Comparison of ENCODE assay signal across 22 cellular contexts in genomic region chr3:33128706-33129105, GRCh38. TPM values are rescaled to one million over a fixed set of nuclear protein-coding genes. Genes with fewer than 3 reads are reported as not detected.
A peak's percentile ranks its signal among the peaks of the same experiment; 100 is the strongest.
DNase-seq lines count a peak whose midpoint lies in the region; ATAC-seq and TF ChIP-seq lines count a peak whose summit lies in the region.
"Had no signal": no experiment of that assay in that cellular context is flagged by ENCODE, and none has a peak within 500 bp of the region (broad histone marks: within the 10 kb centered on the region; RNA-seq: fewer than 3 reads in every experiment).

No MANE protein-coding gene starts in this region.

- TF ChIP-seq POLR2A in gastroesophageal sphincter (IDR thresholded peaks at IDR 0.05) = no peak

- no peak overlapping the region for H3K4me3 ChIP-seq in GM23248
- H3K4me3 ChIP-seq in RWPE2 (ENCODE audit: severe bottlenecking) = no peak overlapping the region
- H3K4me3 ChIP-seq in gastroesophageal sphincter = no peak overlapping the region
- H3K4me3 ChIP-seq in smooth muscle cell = no peak overlapping the region
- H3K4me3 ChIP-seq: BLaER1, esophagus muscularis mucosa, heart left ventricle, PC-9, SJCRH30 had no signal

- H3K9me2 ChIP-seq in GM23248 (ENCODE audit: insufficient read depth) = no peaks in the 10 kb centered on the region

- H3K9ac ChIP-seq in GM23248 = no peak overlapping the region
- no peak overlapping the region for H3K9ac ChIP-seq in smooth muscle cell (ENCODE audit: low read depth)
- H3K9ac ChIP-seq: BLaER1 had no signal

- 0 out of 2 replicates have a peak, but pooled peaks cover 7% of the 10 kb centered on the region for H3K79me2 ChIP-seq in GM23248 (ENCODE audit: insufficient read depth)
- no peaks in the 10 kb centered on the region for H3K79me2 ChIP-seq in smooth muscle cell (ENCODE audit: low read depth)

- CTCF ChIA-PET in HEK293T (lab: Yijun Ruan, JAX) = no interaction called here

- in situ Hi-C loops in GM23248 (cut with MboI) = loop anchor here (25.0 kb wide), 1 partner anchor 659 kb away; the partner anchor contains the start of gene PDCD6IP

- H2AFZ ChIP-seq in GM23248 (peak overlapping the region; percentile 26; the same call in 1 of the 2 replicates), smooth muscle cell (ENCODE audit: low read depth) (no peak overlapping the region)
- H2AFZ ChIP-seq: PC-9 had no signal

- DNase-seq in GM23248 (peak; percentile 39), RWPE2 (ENCODE audit: low spot score) (no peak), smooth muscle cell (lab: John Stamatoyannopoulos, UW; ENCODE audit: unreplicated experiment) (no peak), EL (no peak), activated gamma-delta T cell treated with Interleukin-2 at 50 U/mL for 16 hours (no peak), HEK293T (ENCODE audit: extremely low spot score) (no peak), NCI-H2171 treated with DMSO at 0.1 percent for 48 hours (lab: John Stamatoyannopoulos, UW) (no peak)
- DNase-seq: activated T-cell treated with anti-CD3 and anti-CD28 coated beads, Interleukin-2, amount 50 U/mL, for 48 hours; cerebellar nuclear complex; effector CD4-positive, alpha-beta T cell; GDM1; heart left ventricle; kidney glomerular epithelial cell; naive thymus-derived CD8-positive, alpha-beta T cell; NCI-H1105; PC-9; small intestine; stimulated activated CD4-positive, alpha-beta T cell treated with anti-CD3 and anti-CD28 coated beads, Interleukin-4, amount 100 ng/mL, for 1 hour had no signal

- H3K36me3 ChIP-seq in GM23248 (ENCODE audit: low read depth) (peaks cover 37% of the 10 kb centered on the region), RWPE2 (ENCODE audit: low read depth) (peaks cover 82% of the 10 kb centered on the region), gastroesophageal sphincter (peaks cover 0 to 92% of the 10 kb centered on the region in 2 donors), smooth muscle cell (ENCODE audit: low read depth) (peaks cover 9% of the 10 kb centered on the region)

- H3F3A ChIP-seq in GM23248 (ENCODE audit: insufficient read depth) (peaks cover 13% of the 10 kb centered on the region), smooth muscle cell (ENCODE audit: low read depth) (no peaks in the 10 kb centered on the region)

- no peaks in the 10 kb centered on the region for H3K9me3 ChIP-seq in GM23248 (ENCODE audit: low read depth)
- H3K9me3 ChIP-seq in RWPE2 (ENCODE audit: severe bottlenecking) = no peaks in the 10 kb centered on the region
- no peaks in the 10 kb centered on the region for H3K9me3 ChIP-seq in gastroesophageal sphincter
- H3K9me3 ChIP-seq in smooth muscle cell (replicated peaks; ENCODE audit: low read depth) = no peaks in the 10 kb centered on the region
- H3K9me3 ChIP-seq: BLaER1, esophagus muscularis mucosa, heart left ventricle, SJCRH30 had no signal

- peaks cover 6% of the 10 kb centered on the region for H3K4me1 ChIP-seq in GM23248 (ENCODE audit: insufficient read depth)
- no peaks in the 10 kb centered on the region for H3K4me1 ChIP-seq in RWPE2 (ENCODE audit: insufficient read depth, poor library complexity, severe bottlenecking)
- peaks cover 0 to 12% (median 0%) of the 10 kb centered on the region in 3 donors for H3K4me1 ChIP-seq in gastroesophageal sphincter
- H3K4me1 ChIP-seq in smooth muscle cell (ENCODE audit: low read depth) = peaks cover 4% of the 10 kb centered on the region
- H3K4me1 ChIP-seq: SJCRH30 had no signal

- TF ChIP-seq EP300 in gastroesophageal sphincter (IDR thresholded peaks at IDR 0.05) = no peak

- POLR2A ChIA-PET in HEK293T (lab: Yijun Ruan, JAX) = no interaction called here

- H4K20me1 ChIP-seq in GM23248 (ENCODE audit: insufficient read depth) (no peaks in the 10 kb centered on the region), smooth muscle cell (ENCODE audit: low read depth) (peaks cover 8% of the 10 kb centered on the region)

- 0 to 6% methylated on average over 1 of the region's 1 CpG for WGBS in GM23248 (ENCODE audit: low coverage in 1 of 2, low lambda C conversion rate in 2 of 2, missing lambda C conversion rate in 2 of 2), 2 experiments
- 47 to 80% methylated on average over 1 of the region's 1 CpG for WGBS in gastroesophageal sphincter (ENCODE audit: low coverage in 1 of 2), 2 donors
- 61% methylated on average over 1 of the region's 1 CpG for WGBS in smooth muscle cell (ENCODE audit: low lambda C conversion rate)

- ATAC-seq in RWPE2 (ENCODE audit: low read depth) (0 out of 3 replicates have a peak, but pooled peaks have one; percentile 36), gastroesophageal sphincter (peak; percentile 80)
- ATAC-seq: heart left ventricle; naive thymus-derived CD8-positive, alpha-beta T cell had no signal

- H3K27me3 ChIP-seq in GM23248 (replicated peaks; ENCODE audit: insufficient read depth) = no peaks in the 10 kb centered on the region
- H3K27me3 ChIP-seq in RWPE2 (ENCODE audit: insufficient read depth, poor library complexity, severe bottlenecking) = no peaks in the 10 kb centered on the region
- H3K27me3 ChIP-seq in gastroesophageal sphincter = no peaks in the 10 kb centered on the region
- H3K27me3 ChIP-seq in smooth muscle cell (ENCODE audit: low read depth) = no peaks in the 10 kb centered on the region
- H3K27me3 ChIP-seq: BLaER1, esophagus muscularis mucosa, heart left ventricle, SJCRH30 had no signal

- TF ChIP-seq CTCF in RWPE2 (IDR thresholded peaks at IDR 0.05; ENCODE audit: poor library complexity, severe bottlenecking) = no peak
- TF ChIP-seq CTCF in gastroesophageal sphincter (IDR thresholded peaks at IDR 0.05) = no peak
- TF ChIP-seq CTCF in smooth muscle cell (IDR thresholded peaks at IDR 0.05; ENCODE audit: borderline replicate concordance, insufficient read depth, poor library complexity, severe bottlenecking) = no peak

- H3K27ac ChIP-seq in GM23248 = no peak overlapping the region
- no peak overlapping the region for H3K27ac ChIP-seq in RWPE2 (ENCODE audit: poor library complexity, severe bottlenecking)
- H3K27ac ChIP-seq in gastroesophageal sphincter = peak overlapping the region in 1 of 4 donors; percentile 12
- H3K27ac ChIP-seq in smooth muscle cell (ENCODE audit: low read depth) = no peak overlapping the region
- H3K27ac ChIP-seq: BLaER1, esophagus muscularis mucosa, heart left ventricle, PC-9, SJCRH30 had no signal

- H3K4me2 ChIP-seq in GM23248 (ENCODE audit: unreplicated experiment) = no peak overlapping the region
- H3K4me2 ChIP-seq in smooth muscle cell = peak overlapping the region; percentile 42
- H3K4me2 ChIP-seq: BLaER1, PC-9 had no signal

TF ChIP-seq in HEK293T, 16 proteins besides CTCF, POLR2A, EP300 and RAD21:
- TF ChIP-seq L3MBTL2 (conservative IDR thresholded peaks at IDR 0.05) (no peak), FOXA1 (IDR thresholded peaks at IDR 0.05) (no peak), FOXM1 (IDR thresholded peaks at IDR 0.05; ENCODE audit: borderline replicate concordance) (no peak), FOXK2 (IDR thresholded peaks at IDR 0.05) (no peak), LEF1 (IDR thresholded peaks at IDR 0.05; ENCODE audit: borderline replicate concordance) (no peak), ARNT (IDR thresholded peaks at IDR 0.05) (no peak), PKNOX1 (IDR thresholded peaks at IDR 0.05) (no peak), NFRKB (IDR thresholded peaks at IDR 0.05) (no peak), HDGF (IDR thresholded peaks at IDR 0.05; ENCODE audit: borderline replicate concordance) (no peak), BHLHE40 (IDR thresholded peaks at IDR 0.05; ENCODE audit: borderline replicate concordance) (no peak), ZNF384 (IDR thresholded peaks at IDR 0.05) (no peak), CTBP1 (IDR thresholded peaks at IDR 0.05; ENCODE audit: borderline replicate concordance) (no peak), ELF4 (IDR thresholded peaks at IDR 0.05) (no peak), TARDBP (IDR thresholded peaks at IDR 0.05) (no peak), SUZ12 (IDR thresholded peaks at IDR 0.05) (no peak), SP1 (IDR thresholded peaks at IDR 0.05) (no peak)

RNA-seq across cellular contexts. Expression of gene CRTAP, which starts 14.9 kb away (rescaled TPM):
- 261 and 378 TPM in 2 replicates for total RNA-seq in GM23248 (2014; rRNA removed; shearing (Covaris generic))
- 189 and 196 TPM in 2 replicates for polyA plus RNA-seq in GM23248 (2016; fragmentation: Nextera tagmentation; extraction: Ambion mirVana)
- total RNA-seq in gastroesophageal sphincter = 100 to 1,000 TPM; 189 to 358 (median 292) TPM
- 206 and 235 TPM in 2 replicates for total RNA-seq in smooth muscle cell
- 147 and 195 TPM in 2 replicates for polyA plus RNA-seq in smooth muscle cell

RNA-seq across cellular contexts. Expression of gene GLB1, which starts 31.8 kb away (rescaled TPM):
- 97.1 and 111 TPM in 2 replicates for total RNA-seq in GM23248 (2014; rRNA removed; shearing (Covaris generic))
- 80.7 and 84.3 TPM in 2 replicates for polyA plus RNA-seq in GM23248 (2016; fragmentation: Nextera tagmentation; extraction: Ambion mirVana)
- 10 to 100 TPM; 30.2 to 38.0 (median 35.7) TPM for total RNA-seq in gastroesophageal sphincter
- 106 and 123 TPM in 2 replicates for total RNA-seq in smooth muscle cell
- polyA plus RNA-seq in smooth muscle cell = 91.5 and 99.6 TPM in 2 replicates

RNA-seq across cellular contexts. Expression of gene TMPPE, which starts 31.8 kb away (rescaled TPM):
- 3.0 and 4.0 TPM in 2 replicates for total RNA-seq in GM23248 (2014; rRNA removed; shearing (Covaris generic))
- 1.2 and 1.4 TPM in 2 replicates for polyA plus RNA-seq in GM23248 (2016; fragmentation: Nextera tagmentation; extraction: Ambion mirVana)
- total RNA-seq in gastroesophageal sphincter = 1 to 10 TPM; 7.0 to 9.8 (median 8.6) TPM
- total RNA-seq in smooth muscle cell = 2.8 and 3.6 TPM in 2 replicates
- polyA plus RNA-seq in smooth muscle cell = 0.14 and 1.6 TPM in 2 replicates
